In genomic region chr4:184474261-184475095, GRCh38 we compare ENCODE assay signal across 1 cellular context.
TF ChIP-seq lines count a peak whose summit lies in the region.

IRF2 (minus strand) TSS chr4:184474550; CDS start chr4:184429064, 45,486 bp downstream.

TF ChIP-seq in HepG2, 621 proteins besides CTCF, POLR2A, EP300 and RAD21 (continued from another document and continues in another):
- TF ChIP-seq HMGXB4 (CRISPR knock-in tag; IDR thresholded peaks at IDR 0.05; ENCODE audit: borderline replicate concordance in 1 of 2, low read depth in 1 of 2) (peak; percentile 42 to 46; a peak in 2 of 4 replicates), IRF2 (CRISPR knock-in tag; IDR thresholded peaks at IDR 0.05) (peak; percentile 100), DMAP1 (CRISPR knock-in tag; IDR thresholded peaks at IDR 0.05) (peak; percentile 67), ZFP62 (CRISPR knock-in tag; IDR thresholded peaks at IDR 0.05) (no peak), SMARCE1 (IDR thresholded peaks at IDR 0.05; ENCODE audit: borderline replicate concordance) (no peak), SAFB2 (CRISPR knock-in tag; IDR thresholded peaks at IDR 0.05; ENCODE audit: borderline replicate concordance, low read depth) (peak; percentile 37; the same call in 1 of the 2 replicates), MAZ (IDR thresholded peaks at IDR 0.05; ENCODE audit: borderline replicate concordance, low read depth, low read length) (peak; percentile 98), MAZ (CRISPR knock-in tag; IDR thresholded peaks at IDR 0.05; ENCODE audit: low read depth) (peak; percentile 92), ZNF317 (CRISPR knock-in tag; IDR thresholded peaks at IDR 0.05) (peak; percentile 21; the same call in 1 of the 2 replicates), FOXA1 (IDR thresholded peaks at IDR 0.05) (no peak), FOXA1 (CRISPR knock-in tag; IDR thresholded peaks at IDR 0.05) (peak; percentile 78), PHF21A (CRISPR knock-in tag; IDR thresholded peaks at IDR 0.05) (peak; percentile 38; the same call in 1 of the 2 replicates), ZBTB39 (CRISPR knock-in tag; IDR thresholded peaks at IDR 0.05) (peak; percentile 63; the same call in 1 of the 2 replicates), ZNF503 (CRISPR knock-in tag; IDR thresholded peaks at IDR 0.05) (no peak), ZNF782 (CRISPR knock-in tag; IDR thresholded peaks at IDR 0.05; ENCODE audit: borderline replicate concordance) (peak; percentile 31; the same call in 1 of the 2 replicates), GATAD1 (CRISPR knock-in tag; IDR thresholded peaks at IDR 0.05) (peak; percentile 72), NR2C2 (CRISPR knock-in tag; IDR thresholded peaks at IDR 0.05; ENCODE audit: borderline replicate concordance) (peak; percentile 53), ZSCAN22 (CRISPR knock-in tag; IDR thresholded peaks at IDR 0.05) (peak; percentile 18; the same call in 1 of the 2 replicates), ZNF597 (CRISPR knock-in tag; IDR thresholded peaks at IDR 0.05) (no peak), DPF2 (CRISPR knock-in tag; IDR thresholded peaks at IDR 0.05; ENCODE audit: borderline replicate concordance, low read depth) (no peak), GATAD2A (CRISPR knock-in tag; IDR thresholded peaks at IDR 0.05) (peak; percentile 57; the same call in 1 of the 2 replicates), PHF5A (CRISPR knock-in tag; IDR thresholded peaks at IDR 0.05; ENCODE audit: low read depth, unreplicated experiment) (no peak), ATRX (CRISPR knock-in tag; IDR thresholded peaks at IDR 0.05; ENCODE audit: borderline replicate concordance) (no peak), TMF1 (CRISPR knock-in tag; IDR thresholded peaks at IDR 0.05; ENCODE audit: low read depth) (no peak), CREM (IDR thresholded peaks at IDR 0.05) (peak; percentile 47), CREM (CRISPR knock-in tag; IDR thresholded peaks at IDR 0.05) (no peak), ZNF691 (CRISPR knock-in tag; IDR thresholded peaks at IDR 0.05; ENCODE audit: borderline replicate concordance, low read depth) (0 out of 2 replicates have a peak, but pooled peaks have one; percentile 46), IKZF5 (CRISPR knock-in tag; IDR thresholded peaks at IDR 0.05) (0 out of 2 replicates have a peak, but pooled peaks have one; percentile 50), BCL6 (CRISPR knock-in tag; IDR thresholded peaks at IDR 0.05) (peak; percentile 80), SPEN (CRISPR knock-in tag; IDR thresholded peaks at IDR 0.05; ENCODE audit: low read depth) (peak; percentile 78), KDM6A (CRISPR knock-in tag; IDR thresholded peaks at IDR 0.05; ENCODE audit: low read depth) (0 out of 2 replicates have a peak, but pooled peaks have one; percentile 15), SNAPC2 (CRISPR knock-in tag; IDR thresholded peaks at IDR 0.05) (peak; percentile 47; the same call in 1 of the 2 replicates), ZNF513 (CRISPR knock-in tag; conservative IDR thresholded peaks at IDR 0.05) (no peak), STAT5B (CRISPR knock-in tag; IDR thresholded peaks at IDR 0.05) (0 out of 2 replicates have a peak, but pooled peaks have one; percentile 3), DRAP1 (CRISPR knock-in tag; IDR thresholded peaks at IDR 0.05) (peak; percentile 76), NONO (IDR thresholded peaks at IDR 0.05) (no peak), NONO (CRISPR knock-in tag; conservative IDR thresholded peaks at IDR 0.05) (peak; percentile 91), JUNB (CRISPR knock-in tag; IDR thresholded peaks at IDR 0.05; ENCODE audit: borderline replicate concordance) (peak; percentile 21; the same call in 1 of the 2 replicates), ZHX1 (CRISPR knock-in tag; IDR thresholded peaks at IDR 0.05; ENCODE audit: low read depth) (0 out of 2 replicates have a peak, but pooled peaks have one; percentile 63), TCF12 (IDR thresholded peaks at IDR 0.05) (no peak), TCF12 (CRISPR knock-in tag; IDR thresholded peaks at IDR 0.05) (peak; percentile 70; the same call in 1 of the 2 replicates), ZNF326 (CRISPR knock-in tag; IDR thresholded peaks at IDR 0.05; ENCODE audit: borderline replicate concordance) (no peak), RARA (CRISPR knock-in tag; IDR thresholded peaks at IDR 0.05) (peak; percentile 58; the same call in 1 of the 2 replicates), ZSCAN25 (CRISPR knock-in tag; IDR thresholded peaks at IDR 0.05) (peak; percentile 97), SMC3 (IDR thresholded peaks at IDR 0.05; ENCODE audit: low read length) (no peak; the same call in 1 of the 2 replicates), RBFOX2 (IDR thresholded peaks at IDR 0.05; ENCODE audit: low read depth, low read length) (peak; percentile 95), TBX3 (IDR thresholded peaks at IDR 0.05; ENCODE audit: borderline replicate concordance) (peak; percentile 56; the same call in 1 of the 2 replicates), TAF15 (IDR thresholded peaks at IDR 0.05; ENCODE audit: low read depth, low read length, poor library complexity, severe bottlenecking) (no peak), ZNF251 (CRISPR knock-in tag; IDR thresholded peaks at IDR 0.05) (no peak), ZNF282 (IDR thresholded peaks at IDR 0.05; ENCODE audit: partially characterized antibody) (no peak), ZNF629 (CRISPR knock-in tag; conservative IDR thresholded peaks at IDR 0.05) (no peak), RFX5 (IDR thresholded peaks at IDR 0.05; ENCODE audit: low read depth, low read length) (no peak), KLF11 (CRISPR knock-in tag; IDR thresholded peaks at IDR 0.05) (no peak), NFYB (CRISPR knock-in tag; IDR thresholded peaks at IDR 0.05) (peak; percentile 83), PREB (CRISPR knock-in tag; IDR thresholded peaks at IDR 0.05) (no peak), ATF7 (IDR thresholded peaks at IDR 0.05) (no peak), ATF7 (CRISPR knock-in tag; IDR thresholded peaks at IDR 0.05) (no peak)
